ENCODE assay signal across 20 cellular contexts in the genomic region with DNA sequence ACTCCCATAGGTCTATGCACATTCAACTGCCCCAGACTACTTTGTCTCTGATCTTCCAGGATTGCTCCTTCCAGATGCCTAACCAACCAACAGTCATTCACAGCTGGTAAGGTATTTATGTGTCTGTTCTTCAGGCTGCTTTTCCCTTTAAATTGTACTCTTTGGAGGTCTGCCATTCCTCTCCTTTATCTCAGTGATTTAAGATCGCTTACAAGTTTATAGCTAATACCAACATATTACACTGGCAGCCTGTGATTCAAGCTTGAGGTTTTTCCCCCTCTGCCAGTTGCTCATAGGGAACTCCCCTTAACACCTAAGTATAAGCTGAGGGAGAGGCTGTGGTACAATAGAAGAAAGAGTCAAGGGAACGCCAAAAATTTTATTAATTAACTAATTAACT.
"Had no signal": no experiment of that assay in that cellular context is flagged by ENCODE, and none has a peak within 500 bp of the region (broad histone marks: within the 10 kb centered on the region; RNA-seq: fewer than 3 reads in every experiment).

No MANE protein-coding gene starts in this region.

- ATAC-seq: activated T-cell treated with anti-CD3 and anti-CD28 coated beads, Interleukin-2, amount 50 U/mL, for 4 hours; body of pancreas had no signal

- H3K4me3 ChIP-seq: body of pancreas, coronary artery, PC-9 had no signal

- H3K27ac ChIP-seq: body of pancreas, coronary artery, PC-9, VCaP had no signal

- DNase-seq: activated CD4-positive, alpha-beta memory T cell treated with anti-CD3 and anti-CD28 coated beads for 36 hours; activated CD4-positive, alpha-beta T cell treated with anti-CD3 and anti-CD28 coated beads, Interleukin-2, amount 10 ng/mL, durations not matched to agents 7 days and 5 days; activated CD4-positive, CD25-positive, alpha-beta regulatory T cell; activated CD8-positive, alpha-beta memory T cell treated with anti-CD3 and anti-CD28 coated beads for 24 hours; activated effector memory CD4-positive, alpha-beta T cell treated with anti-CD3 and anti-CD28 coated beads, Interleukin-2, amount 50 U/mL, for 16 hours; activated naive CD4-positive, alpha-beta T cell treated with anti-CD3 and anti-CD28 coated beads for 36 hours; activated T-cell treated with anti-CD3 and anti-CD28 coated beads, Interleukin-2, amount 50 U/mL, for 4 hours; body of pancreas; central memory CD4-positive, alpha-beta T cell; NCI-H1105 treated with DMSO at 0.1 percent for 48 hours; NCI-H1436 treated with DMSO at 0.1 percent for 48 hours; NCI-H187; NCI-H2081; NCI-H446; NCI-H524; PC-9; SHP77 treated with DMSO at 0.1 percent for 48 hours; T-helper 9 cell had no signal

- H3K4me1 ChIP-seq: body of pancreas had no signal

- H3K27me3 ChIP-seq: body of pancreas had no signal
